Comparison of ENCODE assay signal across 23 cellular contexts in genomic region chr9:72691671-72692070, GRCh38.
DNase-seq lines count a peak whose midpoint lies in the region; ATAC-seq and TF ChIP-seq lines count a peak whose summit lies in the region.
"Had no signal": no experiment of that assay in that cellular context is flagged by ENCODE, and none has a peak within 500 bp of the region (broad histone marks: within the 10 kb centered on the region; RNA-seq: fewer than 3 reads in every experiment).

No MANE protein-coding gene starts in this region.

- no peak overlapping the region for H2BK5ac ChIP-seq in neuronal stem cell (ENCODE audit: low read length)

- H3K4ac ChIP-seq in neuronal stem cell (ENCODE audit: low read length), result no peak overlapping the region

- no peak for TF ChIP-seq EP300 in sigmoid colon (IDR thresholded peaks at IDR 0.05)

- H3K9me3 Mint-ChIP-seq in HFFc6, result no peaks in the 10 kb centered on the region
- H3K9me3 Mint-ChIP-seq: CD8-positive, alpha-beta T cell had no signal

- no peak for TF ChIP-seq CTCF in fibroblast of mammary gland (conservative IDR thresholded peaks at IDR 0.05; ENCODE audit: control insufficient read depth, insufficient read depth, low read depth, low read length)
- TF ChIP-seq CTCF in sigmoid colon (IDR thresholded peaks at IDR 0.05), result no peak
- no peak for TF ChIP-seq CTCF in HFFc6 (IDR thresholded peaks at IDR 0.05)

- no peak overlapping the region for H4K8ac ChIP-seq in neuronal stem cell (ENCODE audit: low read depth, low read length)

- intact Hi-C loops in left ventricle myocardium superior (cut with micrococcal nuclease) (no loop called here), sigmoid colon (cut with DNase I) (no loop called here)

- H3K27me3 ChIP-seq in HAP-1 (ENCODE audit: low read depth), result no peaks in the 10 kb centered on the region
- H3K27me3 ChIP-seq in neuronal stem cell (ENCODE audit: control insufficient read depth in 3 of 3, insufficient read depth in 3 of 3, low read depth in 1 of 3, low read length in 3 of 3), result no peaks in the 10 kb centered on the region
- H3K27me3 ChIP-seq in sigmoid colon, result no peaks in the 10 kb centered on the region

- H3K27me3 Mint-ChIP-seq in HFFc6 (ENCODE audit: insufficient read depth), result peaks cover 7% of the 10 kb centered on the region; the same call in 1 of the 2 replicates

- no peak overlapping the region for H3K9ac ChIP-seq in neuronal stem cell (ENCODE audit: low read depth, low read length, poor library complexity)

- H3K36me3 Mint-ChIP-seq in HFFc6 (ENCODE audit: low read depth), result no peaks in the 10 kb centered on the region
- H3K36me3 Mint-ChIP-seq: CD4-positive, CD25-positive, alpha-beta regulatory T cell; CD8-positive, alpha-beta T cell had no signal

- ATAC-seq in left ventricle myocardium superior, result no peak
- ATAC-seq: A549; CD8-positive, alpha-beta T cell; GM12878; HCT116 had no signal

- H2BK120ac ChIP-seq in neuronal stem cell (ENCODE audit: low read depth, low read length), result no peak overlapping the region

- no peak overlapping the region for H4K91ac ChIP-seq in neuronal stem cell (ENCODE audit: low read depth, low read length, poor library complexity)

- DNase-seq in ELF-1 (ENCODE audit: low read depth, low spot score), result peak; percentile 46
- peak; percentile 22 to 51 for DNase-seq in HAP-1 (ENCODE audit: low spot score in 2 of 2)
- peak; percentile 8 for DNase-seq in fibroblast of mammary gland (ENCODE audit: low read depth)
- no peak for DNase-seq in neuronal stem cell (ENCODE audit: low spot score)
- no peak for DNase-seq in left ventricle myocardium superior
- DNase-seq in sigmoid colon, result no peak
- no peak for DNase-seq in ureter (ENCODE audit: low spot score)
- no peak for DNase-seq in HFFc6
- DNase-seq: 8988T; ACHN; AML-193; C1 segment of cervical spinal cord; Caco-2; CD4-positive, CD25-positive, alpha-beta regulatory T cell; CD8-positive, alpha-beta T cell; DMS153; DND-41; GDM1; GOT3; H7 had no signal

- no peak overlapping the region for H3K4me2 ChIP-seq in neuronal stem cell (ENCODE audit: insufficient read depth, low read length, poor library complexity, severe bottlenecking)
- H3K4me2 ChIP-seq: A549 had no signal

- no peak overlapping the region for H3K23ac ChIP-seq in neuronal stem cell (ENCODE audit: low read depth, low read length, poor library complexity)

- H3K18ac ChIP-seq in neuronal stem cell (ENCODE audit: low read length), result no peak overlapping the region

- H2BK12ac ChIP-seq in neuronal stem cell (ENCODE audit: low read length), result no peak overlapping the region

- H2BK15ac ChIP-seq in neuronal stem cell (ENCODE audit: low read length), result no peak overlapping the region

- TF ChIP-seq POLR2A in sigmoid colon (IDR thresholded peaks at IDR 0.05), result no peak

- H3K36me3 ChIP-seq in HAP-1 (replicated peaks) (no peaks in the 10 kb centered on the region), neuronal stem cell (replicated peaks in 1 of 2; ENCODE audit: control insufficient read depth in 2 of 2, insufficient read depth in 2 of 2, low read length in 2 of 2) (no peaks in the 10 kb centered on the region), sigmoid colon (no peaks in the 10 kb centered on the region)

- H3K27ac Mint-ChIP-seq in HFFc6, result no peak overlapping the region
- H3K27ac Mint-ChIP-seq: CD4-positive, CD25-positive, alpha-beta regulatory T cell; CD8-positive, alpha-beta T cell had no signal

- H3K4me3 ChIP-seq in HAP-1 (no peak overlapping the region), fibroblast of mammary gland (ENCODE audit: control insufficient read depth, low read depth, low read length) (no peak overlapping the region), neuronal stem cell (ENCODE audit: low read length in 2 of 2) (no peak overlapping the region), sigmoid colon (no peak overlapping the region)
- H3K4me3 ChIP-seq: A549, GM12878 had no signal

- peak overlapping the region; percentile 72 for H2AFZ ChIP-seq in neuronal stem cell (ENCODE audit: low read length)

- in situ Hi-C loops in HAP-1 (cut with MboI; ENCODE audit: low sequenced_read_pairs), result no loop called here

- no peaks in the 10 kb centered on the region for H3K79me1 ChIP-seq in neuronal stem cell (ENCODE audit: low read depth, low read length)

- H3K9me3 ChIP-seq in HAP-1 (no peaks in the 10 kb centered on the region), neuronal stem cell (replicated peaks in 1 of 2; ENCODE audit: control insufficient read depth in 2 of 2, insufficient read depth in 1 of 2, low read depth in 1 of 2, low read length in 2 of 2) (peaks cover 0 to 3% of the 10 kb centered on the region in 2 donors), sigmoid colon (peaks cover 0 to 3% (median 0%) of the 10 kb centered on the region in 4 donors)
- H3K9me3 ChIP-seq: A549, Caco-2 had no signal

- H3K4me1 ChIP-seq in HAP-1 (peaks cover 30% of the 10 kb centered on the region), neuronal stem cell (ENCODE audit: control insufficient read depth in 2 of 2, insufficient read depth in 1 of 2, low read depth in 1 of 2, low read length in 2 of 2) (peaks cover 0 to 5% of the 10 kb centered on the region in 2 donors), sigmoid colon (peaks cover 0 to 7% (median 2%) of the 10 kb centered on the region in 4 donors)
- H3K4me1 ChIP-seq: Caco-2 had no signal

- no peak overlapping the region for H3K4me3 Mint-ChIP-seq in HFFc6
- H3K4me3 Mint-ChIP-seq: CD4-positive, CD25-positive, alpha-beta regulatory T cell; CD8-positive, alpha-beta T cell had no signal

- H3K4me1 Mint-ChIP-seq in HFFc6 (ENCODE audit: low read depth), result no peaks in the 10 kb centered on the region
- H3K4me1 Mint-ChIP-seq: CD4-positive, CD25-positive, alpha-beta regulatory T cell had no signal

- H3K27ac ChIP-seq in neuronal stem cell (replicated peaks; ENCODE audit: low read length) (no peak overlapping the region), sigmoid colon (no peak overlapping the region)
- H3K27ac ChIP-seq: A549 had no signal

- H3K14ac ChIP-seq in neuronal stem cell (ENCODE audit: low read length), result no peak overlapping the region

- H2AK5ac ChIP-seq in neuronal stem cell (ENCODE audit: low read depth, low read length), result no peak overlapping the region

Comparison
In these comparisons a context has a peak if more than half of its experiments do, and no peak if none do; other contexts are left out.
1. DNase-seq: peak in ELF-1 (single experiment), HAP-1 (2 of 2) and fibroblast of mammary gland (single experiment); none in neuronal stem cell (single experiment), left ventricle myocardium superior (single experiment), sigmoid colon (single experiment), ureter (single experiment) and HFFc6 (single experiment).